Comparison of ENCODE assay signal across 8 cellular contexts in genomic region chr10:78406648-78407008, GRCh38.
A peak's percentile ranks its signal among the peaks of the same experiment; 100 is the strongest.
DNase-seq lines count a peak whose midpoint lies in the region; ATAC-seq and TF ChIP-seq lines count a peak whose summit lies in the region.

No MANE protein-coding gene starts in this region.

- no peak for TF ChIP-seq POLR2A in transverse colon (IDR thresholded peaks at IDR 0.05)

- no peaks in the 10 kb centered on the region for H3K9me3 Mint-ChIP-seq in activated CD8-positive, alpha-beta memory T cell treated with anti-CD3 and anti-CD28 coated beads, Interleukin-2, amount 10 ng/mL, durations not matched to agents 7 days and 5 days (ENCODE audit: low read depth)

- WGBS in transverse colon (ENCODE audit: low coverage in 1 of 2), 2 donors, result 17 to 35% methylated on average over 1 to 10 of the region's 10 CpGs

- in situ Hi-C loops in astrocyte of the spinal cord (cut with HindIII; ENCODE audit: low sequenced_read_pairs) (no loop called here), transverse colon (cut with MboI; ENCODE audit: low pct_ligation_motif_present in 1 of 4, low pct_unique_long_range_greater_than_20kb in 1 of 4, low sequenced_read_pairs in 3 of 4) (no loop called here)

- TF ChIP-seq CTCF in astrocyte of the spinal cord (IDR thresholded peaks at IDR 0.05; ENCODE audit: low read depth, low read length) (no peak), left lung (IDR thresholded peaks at IDR 0.05) (no peak), thoracic aorta (IDR thresholded peaks at IDR 0.05) (no peak), transverse colon (IDR thresholded peaks at IDR 0.05) (no peak)

- H3K4me3 ChIP-seq in astrocyte of the spinal cord (ENCODE audit: low read depth, low read length), result peak overlapping the region; percentile 43
- H3K4me3 ChIP-seq in left lung, result peak overlapping the region; percentile 15 to 20
- peak overlapping the region; percentile 60 for H3K4me3 ChIP-seq in thoracic aorta
- H3K4me3 ChIP-seq in transverse colon, result peak overlapping the region in 1 of 4 donors; percentile 3

- CTCF ChIA-PET in activated CD8-positive, alpha-beta memory T cell treated with anti-CD3 and anti-CD28 coated beads, Interleukin-2, amount 10 ng/mL, durations not matched to agents 7 days and 5 days (lab: Charles Lee), result no interaction called here

- no peak for DNase-seq in activated CD8-positive, alpha-beta memory T cell treated with anti-CD3 and anti-CD28 coated beads, Interleukin-2, amount 10 ng/mL, durations not matched to agents 7 days and 5 days
- no peak for DNase-seq in activated CD8-positive, alpha-beta memory T cell treated with anti-CD3 and anti-CD28 coated beads, Interleukin-2, amount 50 U/mL, for 4 hours
- no peak for DNase-seq in astrocyte of the spinal cord (ENCODE audit: low read depth, low spot score)
- DNase-seq in left lung, result no peak
- DNase-seq in thoracic aorta (ENCODE audit: low spot score), result no peak
- DNase-seq in transverse colon, result no peak
- DNase-seq in LoVo (ENCODE audit: low spot score), result no peak

- peaks cover 2% of the 10 kb centered on the region for H3K4me1 Mint-ChIP-seq in activated CD8-positive, alpha-beta memory T cell treated with anti-CD3 and anti-CD28 coated beads, Interleukin-2, amount 10 ng/mL, durations not matched to agents 7 days and 5 days

- H3K36me3 ChIP-seq in left lung, result no peaks in the 10 kb centered on the region
- H3K36me3 ChIP-seq in thoracic aorta, result no peaks in the 10 kb centered on the region
- no peaks in the 10 kb centered on the region for H3K36me3 ChIP-seq in transverse colon

- peaks cover 0 to 26% of the 10 kb centered on the region in 2 donors for H3K27me3 ChIP-seq in left lung
- H3K27me3 ChIP-seq in thoracic aorta (replicated peaks; ENCODE audit: insufficient read depth), result no peaks in the 10 kb centered on the region
- no peaks in the 10 kb centered on the region for H3K27me3 ChIP-seq in transverse colon

- H3K4me1 ChIP-seq in left lung, result peaks cover 0 to 20% of the 10 kb centered on the region in 2 donors
- peaks cover 27 to 46% of the 10 kb centered on the region in 2 donors for H3K4me1 ChIP-seq in thoracic aorta (ENCODE audit: control insufficient read depth in 1 of 2, low read depth in 2 of 2)
- H3K4me1 ChIP-seq in transverse colon, result peaks cover 6 to 12% (median 10%) of the 10 kb centered on the region in 4 donors

- ATAC-seq in activated CD8-positive, alpha-beta memory T cell treated with anti-CD3 and anti-CD28 coated beads, Interleukin-2, amount 10 ng/mL, durations not matched to agents 7 days and 5 days, result no peak
- ATAC-seq in left lung (no peak), thoracic aorta (ENCODE audit: insufficient number of reproducible peaks, low FRiP score, low read depth) (no peak), HG02571 (IDR thresholded peaks at IDR 0.05; ENCODE audit: unreplicated experiment) (no peak)

- peak overlapping the region; percentile 14 for H3K4me3 Mint-ChIP-seq in activated CD8-positive, alpha-beta memory T cell treated with anti-CD3 and anti-CD28 coated beads, Interleukin-2, amount 10 ng/mL, durations not matched to agents 7 days and 5 days

- intact Hi-C loops in left lung (cut with DNase I) (no loop called here), transverse colon (cut with DNase I; ENCODE audit: low total_unique reads) (no loop called here)

- H3K27ac ChIP-seq in left lung, result no peak overlapping the region
- H3K27ac ChIP-seq in thoracic aorta, result no peak overlapping the region
- no peak overlapping the region for H3K27ac ChIP-seq in transverse colon

- H3K36me3 Mint-ChIP-seq in activated CD8-positive, alpha-beta memory T cell treated with anti-CD3 and anti-CD28 coated beads, Interleukin-2, amount 10 ng/mL, durations not matched to agents 7 days and 5 days, result no peaks in the 10 kb centered on the region

- H3K27ac Mint-ChIP-seq in activated CD8-positive, alpha-beta memory T cell treated with anti-CD3 and anti-CD28 coated beads, Interleukin-2, amount 10 ng/mL, durations not matched to agents 7 days and 5 days, result no peak overlapping the region

- H3K9me3 ChIP-seq in left lung (no peaks in the 10 kb centered on the region), thoracic aorta (no peaks in the 10 kb centered on the region), transverse colon (no peaks in the 10 kb centered on the region)

- no peak for TF ChIP-seq EP300 in transverse colon (IDR thresholded peaks at IDR 0.05; ENCODE audit: low read depth)

- peaks cover 23% of the 10 kb centered on the region for H3K27me3 Mint-ChIP-seq in activated CD8-positive, alpha-beta memory T cell treated with anti-CD3 and anti-CD28 coated beads, Interleukin-2, amount 10 ng/mL, durations not matched to agents 7 days and 5 days
